Comparison of ENCODE assay signal across 9 cellular contexts in the genomic region with DNA sequence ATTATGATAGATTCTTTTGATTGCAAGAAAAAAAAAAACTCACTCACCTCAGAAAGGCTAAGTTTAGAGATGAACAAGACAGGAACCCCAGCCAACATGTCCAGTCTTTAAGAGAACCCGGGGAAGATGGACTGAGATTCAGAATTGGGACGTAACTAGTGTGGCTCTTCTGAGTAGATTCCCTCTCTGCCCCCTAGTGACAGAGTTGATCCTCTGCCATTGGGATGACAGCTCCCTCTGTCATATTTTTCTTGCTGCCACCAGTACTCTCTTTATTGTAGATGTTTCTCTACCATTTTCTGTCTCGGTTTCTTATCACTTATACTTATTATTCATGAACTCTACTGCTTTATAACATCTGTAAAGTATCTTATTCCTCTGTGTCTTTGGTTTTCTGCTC.
DNase-seq lines count a peak whose midpoint lies in the region; ATAC-seq, FAIRE-seq and TF ChIP-seq lines count a peak whose summit lies in the region.
"Had no signal": no experiment of that assay in that cellular context is flagged by ENCODE, and none has a peak within 500 bp of the region (broad histone marks: within the 10 kb centered on the region; RNA-seq: fewer than 3 reads in every experiment).

No MANE protein-coding gene starts in this region.

- H3K36me3 ChIP-seq in GM12878 (ENCODE audit: control insufficient read depth in 2 of 2, insufficient read depth in 2 of 2, low read length in 1 of 2), result no peaks in the 10 kb centered on the region

- intact Hi-C loops in GM12878 (cut with micrococcal nuclease; ENCODE audit: unreplicated experiment), result loop anchor here (10.0 kb wide), 1 partner anchor 865 kb away; no protein-coding TSS in a partner anchor

- no peaks in the 10 kb centered on the region for H3K79me2 ChIP-seq in GM12878 (ENCODE audit: control insufficient read depth, insufficient read depth, low read length)

- CTCF ChIA-PET in GM12878 (lab: Yijun Ruan, JAX), result interaction anchor here (0.6 to 1.6 kb wide), 11 partner anchors 10 to 869 kb away, joined by 3 to 8 read pairs (median 3); no protein-coding TSS in a partner anchor

- H2AFZ ChIP-seq in GM12878 (ENCODE audit: control insufficient read depth, low read depth, low read length), result no peak overlapping the region

- BruUV-seq in GM12878 (replicated peaks; lab: Mats Ljungman, UMichigan), result no TSS peak

- H3K4me1 ChIP-seq in GM12878 (ENCODE audit: control insufficient read depth, insufficient read depth, low read length), result no peaks in the 10 kb centered on the region

- peak; percentile 59 for TF ChIP-seq RAD21 in GM12878 (IDR thresholded peaks at IDR 0.05; ENCODE audit: insufficient read depth, low read depth, low read length)

- H3K27me3 ChIP-seq in GM12878 (replicated peaks in 1 of 2; ENCODE audit: control insufficient read depth in 2 of 2, insufficient read depth in 2 of 2, low read length in 1 of 2), result no peaks in the 10 kb centered on the region

- TF ChIP-seq EP300 in GM12878 (IDR thresholded peaks at IDR 0.05; ENCODE audit: borderline replicate concordance in 1 of 2, control insufficient read depth in 1 of 2, low read depth in 2 of 2, low read length in 2 of 2), result no peak

- POLR2A ChIA-PET in GM12878 (lab: Charles Lee), result no interaction called here

- no peaks in the 10 kb centered on the region for H4K20me1 ChIP-seq in GM12878 (ENCODE audit: control insufficient read depth, insufficient read depth)

- peak; percentile 72 for ATAC-seq in HG02763 (IDR thresholded peaks at IDR 0.05; ENCODE audit: unreplicated experiment)
- ATAC-seq in GM12878, result peak; percentile 89
- ATAC-seq: naive thymus-derived CD8-positive, alpha-beta T cell had no signal

- H3K4me2 ChIP-seq in GM12878 (ENCODE audit: control insufficient read depth, insufficient read depth), result no peak overlapping the region

- FAIRE-seq in GM12878 (lab: Jason Lieb, UNC) (no peak), urothelium cell line (lab: Jason Lieb, UNC) (no peak)

- no peak for TF ChIP-seq POLR2A in NB4 (IDR thresholded peaks at IDR 0.05; ENCODE audit: extremely low read depth, insufficient read length)
- TF ChIP-seq POLR2A in GM12878 (IDR thresholded peaks at IDR 0.05; ENCODE audit: low read depth, low read length), result no peak

- TF ChIP-seq CTCF in AG09309 (IDR thresholded peaks at IDR 0.05; ENCODE audit: control insufficient read depth, insufficient read depth, low read depth, low read length, missing control alignments), result peak; percentile 70
- peak; percentile 63 for TF ChIP-seq CTCF in GM13977 (IDR thresholded peaks at IDR 0.05; ENCODE audit: extremely low read depth, insufficient read depth, missing control alignments)
- TF ChIP-seq CTCF in NB4 (IDR thresholded peaks at IDR 0.05; ENCODE audit: low read depth, low read length), result peak; percentile 67
- TF ChIP-seq CTCF in GM12878 (IDR thresholded peaks at IDR 0.05 in 2 of 3, conservative IDR thresholded peaks at IDR 0.05 in 1 of 3; ENCODE audit: control insufficient read depth in 2 of 3, extremely low read depth in 1 of 3, insufficient read depth in 1 of 3, low read depth in 3 of 3, low read length in 3 of 3), result peak; percentile 58 to 68 (median 67)

- DNase-seq in AG09309 (ENCODE audit: low read depth), result peak; percentile 14
- DNase-seq in GM13977 (ENCODE audit: low spot score), result peak; percentile 15
- DNase-seq in NB4 (ENCODE audit: low read depth), result peak; percentile 48
- no peak for DNase-seq in GM12878 (ENCODE audit: low read depth, low spot score)
- peak; percentile 73 for DNase-seq in inferior parietal cortex (ENCODE audit: extremely low spot score)
- peak; percentile 48 for DNase-seq in urothelium cell line (ENCODE audit: low spot score)
- no peak for DNase-seq in GOT3 (lab: John Stamatoyannopoulos, UW)

- RAD21 ChIA-PET in GM12878 (lab: Charles Lee; ENCODE audit: unreplicated experiment), result interaction anchor here (0.8 to 1.6 kb wide), 6 partner anchors 31 to 869 kb away, joined by 3 to 5 read pairs (median 3); no protein-coding TSS in a partner anchor

- WGBS in GM12878 (ENCODE audit: insufficient coverage, insufficient replicate concordance, low lambda C conversion rate, missing lambda C conversion rate), result 5% methylated on average over 3 of the region's 3 CpGs

- no peak overlapping the region for H3K4me3 ChIP-seq in AG09309 (ENCODE audit: control insufficient read depth, low read depth, low read length)
- no peak overlapping the region for H3K4me3 ChIP-seq in NB4 (ENCODE audit: low read depth, low read length)
- H3K4me3 ChIP-seq in GM12878, result no peak overlapping the region

- in situ Hi-C loops in GM13977 (cut with MboI; ENCODE audit: low pct_unique_long_range_greater_than_20kb, low sequenced_read_pairs, unreplicated experiment) (no loop called here), GM12878 (cut with MboI) (no loop called here)

- H3K9ac ChIP-seq in GM12878 (ENCODE audit: control insufficient read depth, insufficient read depth, low read length), result no peak overlapping the region

- H3K27ac ChIP-seq in GM12878 (ENCODE audit: control insufficient read depth, insufficient read depth), result no peak overlapping the region

- SMC1A ChIA-PET in GM12878 (lab: Charles Lee; ENCODE audit: uncharacterized antibody, unreplicated experiment), result interaction anchor here (0.6 to 1.5 kb wide), 5 partner anchors 10 to 887 kb away, joined by 3 to 7 read pairs (median 3); no protein-coding TSS in a partner anchor

- H3K9me3 ChIP-seq in GM12878 (replicated peaks; ENCODE audit: control insufficient read depth, insufficient read depth, low read length), result no peaks in the 10 kb centered on the region

TF ChIP-seq in GM12878, 131 proteins besides CTCF, POLR2A, EP300 and RAD21:
- TF ChIP-seq, protein P1, sequence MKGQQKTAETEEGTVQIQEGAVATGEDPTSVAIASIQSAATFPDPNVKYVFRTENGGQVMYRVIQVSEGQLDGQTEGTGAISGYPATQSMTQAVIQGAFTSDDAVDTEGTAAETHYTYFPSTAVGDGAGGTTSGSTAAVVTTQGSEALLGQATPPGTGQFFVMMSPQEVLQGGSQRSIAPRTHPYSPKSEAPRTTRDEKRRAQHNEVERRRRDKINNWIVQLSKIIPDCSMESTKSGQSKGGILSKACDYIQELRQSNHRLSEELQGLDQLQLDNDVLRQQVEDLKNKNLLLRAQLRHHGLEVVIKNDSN (IDR thresholded peaks at IDR 0.05; ENCODE audit: borderline replicate concordance, extremely low read length, insufficient read depth, low read depth, low read length), result no peak
- TF ChIP-seq SMC3 (IDR thresholded peaks at IDR 0.05; ENCODE audit: borderline replicate concordance, low read length), result peak; percentile 56; the same call in 1 of the 2 replicates

Comparison
In these comparisons a context has a peak if more than half of its experiments do, and no peak if none do; other contexts are left out.
1. DNase-seq: peak in AG09309 (single experiment), GM13977 (single experiment), NB4 (single experiment), inferior parietal cortex (single experiment) and urothelium cell line (single experiment); none in GM12878 (single experiment) and GOT3 (single experiment).
2. Peak in every context shown above with its lines, with median percentiles within 50 percentile points of each other: CTCF ChIP-seq.